ENCODE assay signal across 19 cellular contexts in the genomic region with DNA sequence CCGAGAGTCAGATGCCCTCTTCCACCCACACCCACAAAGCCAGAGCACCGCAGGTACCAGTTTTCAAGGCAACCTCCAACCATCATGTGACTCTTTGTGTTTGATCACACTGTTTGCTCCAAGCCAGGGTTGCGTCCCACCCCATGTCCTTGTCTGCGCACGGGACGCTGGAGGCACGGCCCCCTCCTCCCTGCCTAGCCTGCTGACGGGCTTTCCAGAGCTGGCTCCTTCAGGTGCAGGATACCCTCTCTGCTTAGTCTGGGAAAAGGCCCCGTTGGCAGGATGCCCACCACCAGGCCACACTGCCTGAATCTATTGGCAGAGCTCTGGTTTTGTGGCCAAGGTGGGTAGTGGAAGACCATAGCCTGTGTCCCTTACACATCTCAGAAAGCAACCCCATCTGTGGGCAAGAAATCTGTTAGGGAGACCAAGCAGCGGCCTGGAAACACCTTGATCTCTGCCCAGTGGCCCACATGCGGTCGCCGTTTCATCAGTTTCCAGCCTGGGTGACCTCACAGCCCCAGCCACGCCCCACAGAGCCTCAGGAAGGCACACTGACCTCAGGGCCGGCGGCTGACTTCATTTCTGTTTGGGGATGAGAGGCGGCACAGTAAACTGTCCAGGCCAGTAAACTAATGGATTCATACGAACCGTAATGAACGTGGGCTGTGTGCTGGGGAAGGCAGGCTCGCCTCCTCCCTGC. TPM values are rescaled to one million over a fixed set of nuclear protein-coding genes. Genes with fewer than 3 reads are reported as not detected.
DNase-seq lines count a peak whose midpoint lies in the region; ATAC-seq lines count a peak whose summit lies in the region.
"Had no signal": no experiment of that assay in that cellular context is flagged by ENCODE, and none has a peak within 500 bp of the region (broad histone marks: within the 10 kb centered on the region; RNA-seq: fewer than 3 reads in every experiment).

No MANE protein-coding gene starts in this region.

- peak; percentile 20 for ATAC-seq in Right ventricle myocardium superior (ENCODE audit: poor library complexity)
- ATAC-seq in Right ventricle myocardium inferior, result no peak
- peak; percentile 7 for ATAC-seq in activated T-helper 17 cell treated with anti-CD3 and anti-CD28 coated beads, Interleukin-2, amount 50 U/mL, for 72 hours (replicated peaks)
- peak; percentile 75 for ATAC-seq in left lobe of liver
- ATAC-seq in sciatic nerve, result peak; percentile 15

- H3K27me3 Mint-ChIP-seq in activated T-helper 17 cell treated with anti-CD3 and anti-CD28 coated beads, Interleukin-2, amount 50 U/mL, for 72 hours, result no peaks in the 10 kb centered on the region
- H3K27me3 Mint-ChIP-seq: CD4-positive, CD25-positive, alpha-beta regulatory T cell had no signal

- peaks cover 11% of the 10 kb centered on the region for H3K4me1 Mint-ChIP-seq in activated T-helper 17 cell treated with anti-CD3 and anti-CD28 coated beads, Interleukin-2, amount 50 U/mL, for 72 hours

- H3K27ac Mint-ChIP-seq in activated T-helper 17 cell treated with anti-CD3 and anti-CD28 coated beads, Interleukin-2, amount 50 U/mL, for 72 hours, result no peak overlapping the region
- H3K27ac Mint-ChIP-seq: CD4-positive, CD25-positive, alpha-beta regulatory T cell had no signal

- no peak for DNase-seq in Right ventricle myocardium superior
- no peak for DNase-seq in Right ventricle myocardium inferior (ENCODE audit: missing footprints)
- peak; percentile 62 for DNase-seq in left lobe of liver (ENCODE audit: low spot score)
- DNase-seq in sciatic nerve (ENCODE audit: low spot score), result no peak
- DNase-seq in OCI-M2 (lab: John Stamatoyannopoulos, UW; ENCODE audit: unreplicated experiment), result no peak
- no peak for DNase-seq in inferior parietal cortex (ENCODE audit: extremely low spot score)
- DNase-seq: BE2C; CD4-positive, CD25-positive, alpha-beta regulatory T cell; COR-L47; GF-D8; GM23248; KG1; NCI-H1417; NCI-H187 treated with DMSO at 0.1 percent for 48 hours; NCI-H2227 treated with DMSO at 0.1 percent for 48 hours; NCI-H510A treated with DMSO at 0.1 percent for 48 hours; Peyer's patch had no signal

- H3K4me3 Mint-ChIP-seq in activated T-helper 17 cell treated with anti-CD3 and anti-CD28 coated beads, Interleukin-2, amount 50 U/mL, for 72 hours, result no peak overlapping the region
- H3K4me3 Mint-ChIP-seq: CD4-positive, CD25-positive, alpha-beta regulatory T cell had no signal

- no peaks in the 10 kb centered on the region for H3K9me3 Mint-ChIP-seq in activated T-helper 17 cell treated with anti-CD3 and anti-CD28 coated beads, Interleukin-2, amount 50 U/mL, for 72 hours

- intact Hi-C loops in Right ventricle myocardium superior (cut with DNase I) (no loop called here), Right ventricle myocardium inferior (cut with DNase I) (no loop called here), sciatic nerve (cut with DNase I) (no loop called here)

- H3K36me3 Mint-ChIP-seq in activated T-helper 17 cell treated with anti-CD3 and anti-CD28 coated beads, Interleukin-2, amount 50 U/mL, for 72 hours (ENCODE audit: low read depth), result peaks cover 24% of the 10 kb centered on the region

RNA-seq across cellular contexts. Expression of a gene that starts 25.9 kb away (rescaled TPM):
- total RNA-seq in Right ventricle myocardium superior (5.4 TPM), Right ventricle myocardium inferior (6.2 TPM), left lobe of liver (5.1 TPM), sciatic nerve (6.8 TPM)
- total RNA-seq in activated T-helper 17 cell treated with anti-CD3 and anti-CD28 coated beads, Interleukin-2, amount 50 U/mL, for 72 hours, result 1 to 10 TPM; 5.6 to 7.8 TPM

RNA-seq across cellular contexts. Expression of a gene that starts 38.9 kb away (rescaled TPM):
- 0.05 TPM for total RNA-seq in Right ventricle myocardium superior
- 0.08 TPM for total RNA-seq in Right ventricle myocardium inferior
- total RNA-seq in activated T-helper 17 cell treated with anti-CD3 and anti-CD28 coated beads, Interleukin-2, amount 50 U/mL, for 72 hours, result not detected
- 0.05 TPM for total RNA-seq in left lobe of liver
- total RNA-seq in sciatic nerve, result 0.18 TPM
- total RNA-seq: CD4-positive, CD25-positive, alpha-beta regulatory T cell; Daoy; GM23248 had no signal

RNA-seq across cellular contexts. Expression of a gene that starts 43.6 kb away (rescaled TPM):
- total RNA-seq in Right ventricle myocardium superior, result 24.1 TPM
- total RNA-seq in Right ventricle myocardium inferior, result 23.8 TPM
- 10 to 100 TPM; 13.8 to 18.0 TPM for total RNA-seq in activated T-helper 17 cell treated with anti-CD3 and anti-CD28 coated beads, Interleukin-2, amount 50 U/mL, for 72 hours
- 189 TPM for total RNA-seq in left lobe of liver
- total RNA-seq in sciatic nerve, result 25.7 TPM
